ENCODE assay signal across 19 cellular contexts in the genomic region with DNA sequence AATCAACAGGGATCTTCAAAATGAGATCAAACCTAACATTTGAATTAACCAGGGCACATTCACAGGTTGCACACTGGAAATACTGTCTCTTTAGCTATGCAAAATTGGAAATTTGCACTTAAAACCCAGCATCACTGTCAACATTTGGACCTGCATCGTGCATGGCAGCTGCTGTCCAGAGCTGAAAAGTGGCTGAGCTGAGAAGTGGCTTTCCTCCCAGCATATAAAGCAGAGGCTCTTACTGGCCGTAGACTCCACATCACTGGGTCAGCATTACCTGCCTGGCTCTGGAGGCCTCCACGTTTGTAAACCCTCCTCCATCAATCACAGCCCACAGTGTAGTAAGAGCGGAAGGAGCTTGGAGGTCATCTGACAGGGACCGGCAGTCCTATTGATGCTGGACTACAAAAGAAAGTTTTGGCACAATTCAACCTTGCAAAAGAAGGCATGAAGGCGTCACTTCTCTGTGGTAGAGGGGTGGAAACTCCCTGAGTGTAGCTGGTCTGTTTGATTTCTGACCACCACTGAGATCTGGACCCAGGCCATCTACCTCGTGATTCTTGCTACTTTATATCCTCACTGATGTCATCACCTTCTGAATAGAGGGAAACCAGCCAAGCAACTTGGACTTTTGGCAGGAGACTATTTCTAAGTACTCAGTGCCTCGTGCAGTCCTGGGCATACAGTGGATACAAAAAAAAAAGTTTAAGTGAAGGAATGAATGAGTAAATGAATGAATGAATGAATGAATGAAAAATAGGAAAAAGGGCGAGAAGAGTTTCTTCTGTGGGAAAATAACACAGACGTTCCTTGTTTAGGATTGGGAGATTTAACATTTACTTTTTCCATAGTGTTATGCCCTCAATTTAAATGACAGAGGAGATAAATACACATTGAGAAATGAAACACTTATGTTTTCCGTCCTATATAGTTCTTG. TPM values are rescaled to one million over a fixed set of nuclear protein-coding genes. Genes with fewer than 3 reads are reported as not detected.
DNase-seq lines count a peak whose midpoint lies in the region; ATAC-seq and TF ChIP-seq lines count a peak whose summit lies in the region.
"Had no signal": no experiment of that assay in that cellular context is flagged by ENCODE, and none has a peak within 500 bp of the region (broad histone marks: within the 10 kb centered on the region; RNA-seq: fewer than 3 reads in every experiment).

No MANE protein-coding gene starts in this region.

- POLR2A ChIA-PET in activated CD8-positive, alpha-beta T cell treated with anti-CD3 and anti-CD28 coated beads, Interleukin-2, amount 10 ng/mL, durations not matched to agents 7 days and 5 days (lab: Charles Lee): no interaction called here

- WGBS in heart left ventricle, 4 donors: 23 to 35% (median 24%) methylated on average over 9 to 11 of the region's 11 CpGs
- WGBS in thyroid gland, 2 donors: 34 to 35% methylated on average over 11 of the region's 11 CpGs

- TF ChIP-seq CTCF in heart left ventricle (IDR thresholded peaks at IDR 0.05) (no peak), thyroid gland (IDR thresholded peaks at IDR 0.05) (no peak), dorsolateral prefrontal cortex (IDR thresholded peaks at IDR 0.05 in 54 of 56, conservative IDR thresholded peaks at IDR 0.05 in 2 of 56; ENCODE audit: low read depth in 1 of 56, partially characterized antibody in 56 of 56) (no peak)

- H3K4me3 ChIP-seq in heart left ventricle: no peak overlapping the region
- H3K4me3 ChIP-seq in thyroid gland (replicated peaks in 1 of 3): no peak overlapping the region
- no peak overlapping the region for H3K4me3 ChIP-seq in dorsolateral prefrontal cortex
- H3K4me3 ChIP-seq: suprapubic skin had no signal

- no peaks in the 10 kb centered on the region for H3K27me3 ChIP-seq in heart left ventricle
- H3K27me3 ChIP-seq in thyroid gland: no peaks in the 10 kb centered on the region
- peaks cover 0 to 13% (median 0%) of the 10 kb centered on the region in 45 donors for H3K27me3 ChIP-seq in dorsolateral prefrontal cortex
- H3K27me3 ChIP-seq: suprapubic skin had no signal

- H3K9me3 ChIP-seq in heart left ventricle (no peaks in the 10 kb centered on the region), thyroid gland (no peaks in the 10 kb centered on the region)
- H3K9me3 ChIP-seq: suprapubic skin had no signal

- H3K27ac ChIP-seq in heart left ventricle: no peak overlapping the region
- H3K27ac ChIP-seq in thyroid gland: peak overlapping the region; percentile 55 to 82 (median 75)
- no peak overlapping the region for H3K27ac ChIP-seq in dorsolateral prefrontal cortex
- H3K27ac ChIP-seq: 22Rv1, suprapubic skin had no signal

- H3K4me3 Mint-ChIP-seq in activated CD8-positive, alpha-beta T cell treated with anti-CD3 and anti-CD28 coated beads, Interleukin-2, amount 10 ng/mL, durations not matched to agents 7 days and 5 days: no peak overlapping the region
- H3K4me3 Mint-ChIP-seq: activated CD8-positive, alpha-beta memory T cell treated with anti-CD3 and anti-CD28 coated beads, Interleukin-2, amount 10 ng/mL, durations not matched to agents 7 days and 5 days; activated naive CD8-positive, alpha-beta T cell treated with anti-CD3 and anti-CD28 coated beads, Interleukin-2, amount 10 ng/mL, durations not matched to agents 7 days and 5 days; H9 had no signal

- no peak overlapping the region for H3K27ac Mint-ChIP-seq in activated CD8-positive, alpha-beta T cell treated with anti-CD3 and anti-CD28 coated beads, Interleukin-2, amount 10 ng/mL, durations not matched to agents 7 days and 5 days
- H3K27ac Mint-ChIP-seq: activated CD8-positive, alpha-beta memory T cell treated with anti-CD3 and anti-CD28 coated beads, Interleukin-2, amount 10 ng/mL, durations not matched to agents 7 days and 5 days; activated naive CD8-positive, alpha-beta T cell treated with anti-CD3 and anti-CD28 coated beads, Interleukin-2, amount 10 ng/mL, durations not matched to agents 7 days and 5 days; H9 had no signal

- H3K9me3 Mint-ChIP-seq in activated CD8-positive, alpha-beta T cell treated with anti-CD3 and anti-CD28 coated beads, Interleukin-2, amount 10 ng/mL, durations not matched to agents 7 days and 5 days (ENCODE audit: insufficient read depth): no peaks in the 10 kb centered on the region
- H3K9me3 Mint-ChIP-seq: H9 had no signal

- TF ChIP-seq POLR2A in heart left ventricle (IDR thresholded peaks at IDR 0.05): no peak
- TF ChIP-seq POLR2A in thyroid gland (IDR thresholded peaks at IDR 0.05): no peak

- no peaks in the 10 kb centered on the region for H3K27me3 Mint-ChIP-seq in activated CD8-positive, alpha-beta T cell treated with anti-CD3 and anti-CD28 coated beads, Interleukin-2, amount 10 ng/mL, durations not matched to agents 7 days and 5 days (ENCODE audit: low read depth)
- H3K27me3 Mint-ChIP-seq: activated CD8-positive, alpha-beta memory T cell treated with anti-CD3 and anti-CD28 coated beads, Interleukin-2, amount 10 ng/mL, durations not matched to agents 7 days and 5 days had no signal

- intact Hi-C loops in heart left ventricle (cut with DNase I): no loop called here
- intact Hi-C loops in thyroid gland (cut with DNase I): no loop called here
- intact Hi-C loops in dorsolateral prefrontal cortex (cut with DNase I): no loop called here

- CTCF ChIA-PET in activated CD8-positive, alpha-beta T cell treated with anti-CD3 and anti-CD28 coated beads, Interleukin-2, amount 10 ng/mL, durations not matched to agents 7 days and 5 days (lab: Charles Lee): no interaction called here

- peak; percentile 45 for DNase-seq in DMS 273 (lab: John Stamatoyannopoulos, UW; ENCODE audit: unreplicated experiment)
- no peak for DNase-seq in DMS 273 treated with DMSO at 0.1 percent for 48 hours (lab: John Stamatoyannopoulos, UW)
- peak; percentile 33 for DNase-seq in amniotic epithelial cell (ENCODE audit: low read depth)
- DNase-seq in heart left ventricle: peak in 4 of 5 donors; percentile 32 to 50 (median 41)
- peak; percentile 93 to 94 for DNase-seq in thyroid gland
- DNase-seq in cerebellar nuclear complex (lab: John Stamatoyannopoulos, UW): no peak
- no peak for DNase-seq in dorsolateral prefrontal cortex
- no peak for DNase-seq in activated CD8-positive, alpha-beta T cell treated with anti-CD3 and anti-CD28 coated beads, Interleukin-2, amount 10 ng/mL, durations not matched to agents 7 days and 5 days
- DNase-seq: activated CD8-positive, alpha-beta memory T cell treated with anti-CD3 and anti-CD28 coated beads, Interleukin-2, amount 10 ng/mL, durations not matched to agents 7 days and 5 days; activated naive CD8-positive, alpha-beta T cell treated with anti-CD3 and anti-CD28 coated beads, Interleukin-2, amount 10 ng/mL, durations not matched to agents 7 days and 5 days; DMS79; effector CD4-positive, alpha-beta T cell; H9; NCI-H187; OCI-M1; T-helper 9 cell had no signal

- no peaks in the 10 kb centered on the region for H3K4me1 Mint-ChIP-seq in activated CD8-positive, alpha-beta T cell treated with anti-CD3 and anti-CD28 coated beads, Interleukin-2, amount 10 ng/mL, durations not matched to agents 7 days and 5 days (ENCODE audit: low read depth)
- H3K4me1 Mint-ChIP-seq: activated CD8-positive, alpha-beta memory T cell treated with anti-CD3 and anti-CD28 coated beads, Interleukin-2, amount 10 ng/mL, durations not matched to agents 7 days and 5 days; activated naive CD8-positive, alpha-beta T cell treated with anti-CD3 and anti-CD28 coated beads, Interleukin-2, amount 10 ng/mL, durations not matched to agents 7 days and 5 days; H9 had no signal

- no peaks in the 10 kb centered on the region for H3K36me3 Mint-ChIP-seq in activated CD8-positive, alpha-beta T cell treated with anti-CD3 and anti-CD28 coated beads, Interleukin-2, amount 10 ng/mL, durations not matched to agents 7 days and 5 days (ENCODE audit: low read depth)
- H3K36me3 Mint-ChIP-seq: activated CD8-positive, alpha-beta memory T cell treated with anti-CD3 and anti-CD28 coated beads, Interleukin-2, amount 10 ng/mL, durations not matched to agents 7 days and 5 days; activated naive CD8-positive, alpha-beta T cell treated with anti-CD3 and anti-CD28 coated beads, Interleukin-2, amount 10 ng/mL, durations not matched to agents 7 days and 5 days had no signal

- no peaks in the 10 kb centered on the region for H3K36me3 ChIP-seq in heart left ventricle
- H3K36me3 ChIP-seq in thyroid gland: no peaks in the 10 kb centered on the region
- H3K36me3 ChIP-seq: suprapubic skin had no signal

- H3K4me1 ChIP-seq in heart left ventricle: peaks cover 0 to 11% (median 3%) of the 10 kb centered on the region in 12 donors
- peaks cover 6 to 16% of the 10 kb centered on the region in 2 donors for H3K4me1 ChIP-seq in thyroid gland
- H3K4me1 ChIP-seq: suprapubic skin had no signal

- peak; percentile 42 to 90 (median 80) for ATAC-seq in heart left ventricle
- no peak for ATAC-seq in activated CD8-positive, alpha-beta T cell treated with anti-CD3 and anti-CD28 coated beads, Interleukin-2, amount 10 ng/mL, durations not matched to agents 7 days and 5 days
- ATAC-seq: activated CD8-positive, alpha-beta memory T cell treated with anti-CD3 and anti-CD28 coated beads, Interleukin-2, amount 10 ng/mL, durations not matched to agents 7 days and 5 days; right cardiac atrium had no signal

RNA-seq across cellular contexts. Expression of a gene that starts 14.8 kb away (rescaled TPM):
- under 1 TPM in 6 of 9 donors, not detected in 3; 0.05 to 0.20 (median 0.09) TPM for total RNA-seq in heart left ventricle
- under 1 TPM in 1 of 2 donors, not detected in 1; 0.08 TPM for polyA plus RNA-seq in heart left ventricle
- total RNA-seq in thyroid gland: 10 to 100 TPM; 43.9 to 65.5 (median 63.1) TPM
- total RNA-seq in dorsolateral prefrontal cortex: 1 to 10 TPM in 67 of 120 experiments, under 1 TPM in 52, not detected in 1; 0.12 to 6.6 (median 1.2) TPM
- total RNA-seq in activated CD8-positive, alpha-beta T cell treated with anti-CD3 and anti-CD28 coated beads, Interleukin-2, amount 10 ng/mL, durations not matched to agents 7 days and 5 days: not detected
- total RNA-seq: activated CD8-positive, alpha-beta memory T cell treated with anti-CD3 and anti-CD28 coated beads, Interleukin-2, amount 10 ng/mL, durations not matched to agents 7 days and 5 days; activated naive CD8-positive, alpha-beta T cell treated with anti-CD3 and anti-CD28 coated beads, Interleukin-2, amount 10 ng/mL, durations not matched to agents 7 days and 5 days had no signal

Comparison
In these comparisons a context has a peak if more than half of its experiments do, and no peak if none do; other contexts are left out.
1. DNase-seq: peak in DMS 273 (single experiment), amniotic epithelial cell (single experiment), heart left ventricle (4 of 5) and thyroid gland (2 of 2); none in DMS 273 treated with DMSO at 0.1 percent for 48 hours (single experiment), cerebellar nuclear complex (0 of 2), dorsolateral prefrontal cortex (0 of 10) and activated CD8-positive, alpha-beta T cell treated with anti-CD3 and anti-CD28 coated beads, Interleukin-2, amount 10 ng/mL, durations not matched to agents 7 days and 5 days (single experiment).
2. H3K27ac ChIP-seq: peak in thyroid gland (3 of 3); none in heart left ventricle (0 of 12) and dorsolateral prefrontal cortex (0 of 59).
3. RNA of a gene that starts 14.8 kb away (total RNA-seq): 43.9 to 65.5 TPM in thyroid gland; 0.12 to 6.6 TPM in dorsolateral prefrontal cortex, 0.05 to 0.20 TPM in heart left ventricle and not detected in activated CD8-positive, alpha-beta T cell treated with anti-CD3 and anti-CD28 coated beads, Interleukin-2, amount 10 ng/mL, durations not matched to agents 7 days and 5 days; every median in the first group is over 4 times any median in the second.